In the genomic region with DNA sequence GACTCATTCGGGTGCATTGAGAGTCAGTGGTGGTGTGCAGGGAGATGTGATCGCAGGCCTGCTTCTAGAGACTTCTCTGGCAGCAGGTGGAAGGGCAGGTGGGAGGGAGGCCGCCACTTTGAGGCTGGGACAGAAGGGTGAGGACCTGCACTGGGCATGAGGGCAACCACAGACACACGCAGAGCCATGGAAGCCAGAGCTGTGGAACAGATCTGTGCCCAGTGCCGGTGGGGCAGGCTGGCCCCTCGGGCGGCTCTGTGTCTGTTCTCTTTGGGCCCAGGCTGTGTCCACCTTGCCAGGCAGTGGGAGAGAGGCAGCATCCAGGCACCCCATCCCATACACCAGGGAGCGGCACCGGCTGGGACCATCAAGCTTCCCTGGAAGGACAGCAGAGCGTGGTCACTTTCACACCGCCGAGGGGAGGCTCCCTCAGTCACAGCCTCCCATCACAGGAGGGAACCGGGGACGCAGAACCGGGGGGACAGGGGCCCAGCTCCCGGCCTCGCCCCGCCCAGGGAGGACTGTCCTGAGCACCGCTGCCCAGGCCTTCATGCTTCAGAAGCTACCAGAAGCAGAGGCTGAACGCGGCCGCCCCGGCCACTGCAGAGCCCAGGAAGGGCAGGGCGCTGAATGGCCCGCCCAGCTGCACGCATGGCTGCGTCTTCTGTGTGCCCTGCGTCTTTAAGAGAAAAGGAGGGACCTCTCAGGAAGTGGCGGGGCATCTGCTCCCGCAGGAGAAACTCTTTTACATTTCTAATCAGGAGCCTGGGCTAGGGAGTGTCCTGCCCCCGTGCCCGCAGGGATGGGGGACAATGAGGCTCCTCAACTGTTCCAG, we compare ENCODE assay signal across 8 cellular contexts. TPM values are rescaled to one million over a fixed set of nuclear protein-coding genes. Genes with fewer than 3 reads are reported as not detected.
DNase-seq lines count a peak whose midpoint lies in the region; ATAC-seq and TF ChIP-seq lines count a peak whose summit lies in the region.
"Had no signal": no experiment of that assay in that cellular context is flagged by ENCODE, and none has a peak within 500 bp of the region (broad histone marks: within the 10 kb centered on the region; RNA-seq: fewer than 3 reads in every experiment).

No MANE protein-coding gene starts in this region.

- H3K27ac ChIP-seq in neural progenitor cell = no peak overlapping the region

- no peak overlapping the region for H3K9ac ChIP-seq in neural progenitor cell

- H3K4me3 ChIP-seq in neural progenitor cell = peak overlapping the region; percentile 15

- no peaks in the 10 kb centered on the region for H4K20me1 ChIP-seq in neural progenitor cell (ENCODE audit: low read depth)

- in situ Hi-C loops in KBM-7 (cut with MboI; ENCODE audit: low pct_unique_long_range_greater_than_20kb, low sequenced_read_pairs) = no loop called here

- peak; percentile 36 for ATAC-seq in GM19025 (IDR thresholded peaks at IDR 0.05; ENCODE audit: low read depth, unreplicated experiment)
- peak; percentile 14 for ATAC-seq in HG03469 (IDR thresholded peaks at IDR 0.05; ENCODE audit: unreplicated experiment)
- no peak for ATAC-seq in effector memory CD8-positive, alpha-beta T cell (replicated peaks)
- no peak for ATAC-seq in GM21360 (IDR thresholded peaks at IDR 0.05; ENCODE audit: unreplicated experiment)

- H3K27ac Mint-ChIP-seq in effector memory CD8-positive, alpha-beta T cell = peak overlapping the region in 1 of 2 donors; percentile 36
- peak overlapping the region; percentile 99 for H3K27ac Mint-ChIP-seq in neural progenitor cell

- no peaks in the 10 kb centered on the region for H3K9me3 ChIP-seq in neural progenitor cell (ENCODE audit: low read depth)

- H3K36me3 ChIP-seq in neural progenitor cell = no peaks in the 10 kb centered on the region

- peaks cover 0 to 2% of the 10 kb centered on the region in 2 donors for H3K9me3 Mint-ChIP-seq in effector memory CD8-positive, alpha-beta T cell
- H3K9me3 Mint-ChIP-seq in neural progenitor cell = no peaks in the 10 kb centered on the region

- TF ChIP-seq CTCF in neural progenitor cell (IDR thresholded peaks at IDR 0.05) = no peak

- peaks cover 21% of the 10 kb centered on the region for H3K4me1 ChIP-seq in neural progenitor cell

- no peaks in the 10 kb centered on the region for H3K79me2 ChIP-seq in neural progenitor cell (ENCODE audit: low read depth)

- peak overlapping the region; percentile 36 for H2AFZ ChIP-seq in neural progenitor cell (replicated peaks)

- DNase-seq in effector memory CD8-positive, alpha-beta T cell = no peak
- peak; percentile 82 for DNase-seq in neural progenitor cell (ENCODE audit: low spot score)
- DNase-seq in CD1c-positive myeloid dendritic cell (ENCODE audit: extremely low spot score) = no peak
- no peak for DNase-seq in KBM-7

- peak overlapping the region; percentile 68 for H3K4me2 ChIP-seq in neural progenitor cell

- peak overlapping the region; percentile 78 to 84 for H3K4me3 Mint-ChIP-seq in effector memory CD8-positive, alpha-beta T cell
- H3K4me3 Mint-ChIP-seq in neural progenitor cell = peak overlapping the region; percentile 82

- H3F3A ChIP-seq in neural progenitor cell (ENCODE audit: low read depth) = peaks cover 9% of the 10 kb centered on the region

- H3K27me3 Mint-ChIP-seq in effector memory CD8-positive, alpha-beta T cell = peaks cover 49 to 70% of the 10 kb centered on the region in 2 donors
- H3K27me3 Mint-ChIP-seq in neural progenitor cell (ENCODE audit: insufficient read depth, low read depth) = peaks cover 14% of the 10 kb centered on the region

- H3K27me3 ChIP-seq in neural progenitor cell = peaks cover 100% of the 10 kb centered on the region

- H3K4me1 Mint-ChIP-seq in effector memory CD8-positive, alpha-beta T cell (ENCODE audit: low read depth in 2 of 2) = peaks cover 5 to 10% of the 10 kb centered on the region in 2 donors
- peaks cover 83% of the 10 kb centered on the region for H3K4me1 Mint-ChIP-seq in neural progenitor cell

- H3K36me3 Mint-ChIP-seq in effector memory CD8-positive, alpha-beta T cell (ENCODE audit: insufficient read depth) = peaks cover 5% of the 10 kb centered on the region
- peaks cover 7% of the 10 kb centered on the region for H3K36me3 Mint-ChIP-seq in neural progenitor cell

RNA-seq across cellular contexts. Expression of a gene that starts 32.1 kb away (rescaled TPM):
- not detected in 2 replicates for total RNA-seq in neural progenitor cell (ENCODE audit: low replicate concordance)
- total RNA-seq: T-helper 1 cell treated with Interleukin-12 subunit alpha and Interleukin-12 subunit beta and Interleukin-4 antibody, amounts not matched to agents 30 ng/mL and 1 ng/mL, for 36 hours had no signal

RNA-seq across cellular contexts. Expression of a gene that starts 56.3 kb away (rescaled TPM):
- total RNA-seq in neural progenitor cell (ENCODE audit: low replicate concordance) = not detected in 2 replicates
- total RNA-seq: T-helper 1 cell treated with Interleukin-12 subunit alpha and Interleukin-12 subunit beta and Interleukin-4 antibody, amounts not matched to agents 30 ng/mL and 1 ng/mL, for 36 hours had no signal

Comparison
In these comparisons a context has a peak if more than half of its experiments do, and no peak if none do; other contexts are left out.
1. ATAC-seq: peak in GM19025 (single experiment) and HG03469 (single experiment); none in effector memory CD8-positive, alpha-beta T cell (single experiment) and GM21360 (single experiment).